Comparison of ENCODE assay signal across 9 cellular contexts in genomic region chr11:118728112-118728511, GRCh38. TPM values are rescaled to one million over a fixed set of nuclear protein-coding genes. Genes with fewer than 3 reads are reported as not detected.
DNase-seq lines count a peak whose midpoint lies in the region; TF ChIP-seq lines count a peak whose summit lies in the region.
"Not testable (repeated sequence)": the region's sequence is repeated elsewhere in the genome, so short reads cannot be mapped to it uniquely, and the experiment has no call there.
"Had no signal": no experiment of that assay in that cellular context is flagged by ENCODE, and none has a peak within 500 bp of the region (broad histone marks: within the 10 kb centered on the region; RNA-seq: fewer than 3 reads in every experiment).

No MANE protein-coding gene starts in this region.

- not testable (repeated sequence) for H3K27me3 ChIP-seq in H9 (ENCODE audit: insufficient read depth, low read length); MM.1S (replicated peaks; ENCODE audit: insufficient read depth, low read length); SK-N-SH (ENCODE audit: insufficient read depth)

- not testable (repeated sequence) for H3K4ac ChIP-seq in H9 (ENCODE audit: low read depth, low read length)

- not testable (repeated sequence) for H3K36me3 Mint-ChIP-seq in CD14-positive monocyte; chondrocyte (ENCODE audit: low read depth); neural crest cell (ENCODE audit: low read depth)
- H3K36me3 Mint-ChIP-seq in H9 (ENCODE audit: insufficient read depth in 1 of 3, low read depth in 3 of 3) (peaks cover 45 to 67% (median 47%) of the 10 kb centered on the region in 3 experiments), glutamatergic neuron (ENCODE audit: unreplicated experiment) (peaks cover 18% of the 10 kb centered on the region)

- not testable (repeated sequence) for H3K56ac ChIP-seq in H9 (ENCODE audit: insufficient read length, low read depth, low read length)

- H3K27ac ChIP-seq in H9 (ENCODE audit: insufficient read length, low read depth, low read length); MM.1S (ENCODE audit: low read length); SK-N-SH (ENCODE audit: low read depth in 2 of 2, low read length in 1 of 2): not testable (repeated sequence)

- H3K79me1 ChIP-seq in H9 (ENCODE audit: insufficient read depth, low read depth, low read length, poor library complexity, severe bottlenecking): not testable (repeated sequence)

- no CpG with 5 or more reads among the region's 10 CpGs for WGBS in H9 (ENCODE audit: extremely low coverage, insufficient read length, low lambda C conversion rate)
- WGBS in SK-N-SH (ENCODE audit: low lambda C conversion rate): 85% methylated on average over 10 of the region's 10 CpGs

- not testable (repeated sequence) for H3K9me3 ChIP-seq in H9 (ENCODE audit: control insufficient read depth, low read depth, low read length); MM.1S (replicated peaks; ENCODE audit: insufficient read depth, low read length); SK-N-SH

- H2BK120ac ChIP-seq in H9 (ENCODE audit: low read depth, low read length, poor library complexity, severe bottlenecking): not testable (repeated sequence)

- not testable (repeated sequence) for H3K9ac ChIP-seq in H9 (ENCODE audit: extremely low read depth, insufficient read length, low read length); MM.1S (ENCODE audit: low read length); SK-N-SH

- CTCF ChIA-PET in SK-N-SH (lab: Yijun Ruan, JAX): not testable (repeated sequence)

- H3K27ac Mint-ChIP-seq in CD14-positive monocyte; chondrocyte (ENCODE audit: unreplicated experiment); neural crest cell (ENCODE audit: unreplicated experiment): not testable (repeated sequence)
- H3K27ac Mint-ChIP-seq in H9: peak overlapping the region in 2 of 3 experiments; percentile 98 to 99; a peak in 4 of 7 replicates
- peak overlapping the region; percentile 55 for H3K27ac Mint-ChIP-seq in glutamatergic neuron (ENCODE audit: unreplicated experiment)

- H2BK15ac ChIP-seq in H9 (ENCODE audit: low read depth, low read length): not testable (repeated sequence)

- POLR2A ChIA-PET in SK-N-SH (lab: Yijun Ruan, JAX): not testable (repeated sequence)

- H3K23me2 ChIP-seq in H9 (ENCODE audit: insufficient read length, low read depth, low read length, poor library complexity, severe bottlenecking): not testable (repeated sequence)

- TF ChIP-seq EP300 in SK-N-SH (IDR thresholded peaks at IDR 0.05; ENCODE audit: borderline replicate concordance in 1 of 2, low read depth in 1 of 2, low read length in 1 of 2): not testable (repeated sequence)

- H3T11ph ChIP-seq in H9 (ENCODE audit: low read length): not testable (repeated sequence)

- H3K27me3 Mint-ChIP-seq in CD14-positive monocyte (ENCODE audit: low read depth in 3 of 3): peaks cover 16 to 38% (median 32%) of the 10 kb centered on the region in 3 donors
- not testable (repeated sequence) for H3K27me3 Mint-ChIP-seq in H9 (ENCODE audit: low read depth); glutamatergic neuron (ENCODE audit: unreplicated experiment)
- H3K27me3 Mint-ChIP-seq in chondrocyte (ENCODE audit: low read depth): peaks cover 40% of the 10 kb centered on the region
- H3K27me3 Mint-ChIP-seq in neural crest cell (ENCODE audit: low read depth): peaks cover 53% of the 10 kb centered on the region

- H3K9me2 ChIP-seq in MM.1S (replicated peaks; ENCODE audit: insufficient read depth, low read length); SK-N-SH: not testable (repeated sequence)

- H2AK5ac ChIP-seq in H9 (ENCODE audit: insufficient read length, low read length): not testable (repeated sequence)

- peak; percentile 63 for TF ChIP-seq CTCF in CD14-positive monocyte (IDR thresholded peaks at IDR 0.05)
- peak; percentile 69 for TF ChIP-seq CTCF in H9 (conservative IDR thresholded peaks at IDR 0.05)
- 0 out of 2 replicates have a peak, but pooled peaks have one; percentile 3 for TF ChIP-seq CTCF in MM.1S (IDR thresholded peaks at IDR 0.05; ENCODE audit: low read length)
- TF ChIP-seq CTCF in SK-N-SH (IDR thresholded peaks at IDR 0.05): peak; percentile 15; the same call in 1 of the 2 replicates
- peak; percentile 33 for TF ChIP-seq CTCF in chondrocyte (IDR thresholded peaks at IDR 0.05)
- peak; percentile 49 for TF ChIP-seq CTCF in glutamatergic neuron (IDR thresholded peaks at IDR 0.05; ENCODE audit: partially characterized antibody, unreplicated experiment)
- peak; percentile 31 for TF ChIP-seq CTCF in neural crest cell (conservative IDR thresholded peaks at IDR 0.05)

- TF ChIP-seq RAD21 in SK-N-SH (IDR thresholded peaks at IDR 0.05; ENCODE audit: low read length): not testable (repeated sequence)

- intact Hi-C loops in CD14-positive monocyte (cut with micrococcal nuclease): not testable (repeated sequence)

- H3K23ac ChIP-seq in H9 (ENCODE audit: insufficient read length, low read depth, low read length): not testable (repeated sequence)

- not testable (repeated sequence) for DNase-seq in CD14-positive monocyte (ENCODE audit: low spot score); H9; MM.1S; SK-N-SH; chondrocyte (ENCODE audit: low spot score); glutamatergic neuron; neural crest cell (ENCODE audit: low read depth, low spot score)

- not testable (repeated sequence) for H4K91ac ChIP-seq in H9 (ENCODE audit: insufficient read length, low read depth, low read length)

- H3K4me1 ChIP-seq in H9 (ENCODE audit: insufficient read depth, low read length); MM.1S (ENCODE audit: low read length); SK-N-SH (ENCODE audit: control insufficient read depth in 1 of 2, insufficient read depth in 2 of 2, low read depth in 1 of 2, low read length in 1 of 2): not testable (repeated sequence)

- not testable (repeated sequence) for H3K4me1 Mint-ChIP-seq in CD14-positive monocyte; chondrocyte (ENCODE audit: low read depth); glutamatergic neuron (ENCODE audit: low read depth, unreplicated experiment)
- H3K4me1 Mint-ChIP-seq in H9: peaks cover 46 to 65% of the 10 kb centered on the region in 2 experiments
- H3K4me1 Mint-ChIP-seq in neural crest cell: peaks cover 11% of the 10 kb centered on the region

- H4K20me1 ChIP-seq in H9 (ENCODE audit: control insufficient read depth, insufficient read depth, insufficient read length); MM.1S (ENCODE audit: insufficient read depth, low read length); SK-N-SH (ENCODE audit: insufficient read depth): not testable (repeated sequence)

- H3K36me3 ChIP-seq in MM.1S (replicated peaks; ENCODE audit: insufficient read depth, low read length); SK-N-SH (replicated peaks in 1 of 2; ENCODE audit: control insufficient read depth in 1 of 2, insufficient read depth in 2 of 2, low read length in 1 of 2): not testable (repeated sequence)

- not testable (repeated sequence) for H2BK12ac ChIP-seq in H9 (ENCODE audit: insufficient read length, low read depth, low read length)

- not testable (repeated sequence) for H3K14ac ChIP-seq in H9 (ENCODE audit: insufficient read depth, low read length)

- H3K79me2 ChIP-seq in H9 (ENCODE audit: insufficient read depth, low read length); MM.1S (ENCODE audit: low read length); SK-N-SH (ENCODE audit: insufficient read depth): not testable (repeated sequence)

- H2AFZ ChIP-seq in H9 (ENCODE audit: low read length); MM.1S (ENCODE audit: low read length); SK-N-SH (ENCODE audit: low read depth): not testable (repeated sequence)

- not testable (repeated sequence) for H3K4me3 Mint-ChIP-seq in CD14-positive monocyte; chondrocyte (ENCODE audit: unreplicated experiment); glutamatergic neuron (ENCODE audit: unreplicated experiment); neural crest cell
- H3K4me3 Mint-ChIP-seq in H9: peak overlapping the region in 1 of 2 experiments; percentile 98; a peak in 2 of 5 replicates

- H3K4me2 ChIP-seq in H9 (ENCODE audit: insufficient read depth, insufficient read length, low read length); MM.1S (ENCODE audit: low read depth, low read length); SK-N-SH: not testable (repeated sequence)

- H3K9me3 Mint-ChIP-seq in CD14-positive monocyte; chondrocyte (ENCODE audit: low read depth); glutamatergic neuron (ENCODE audit: unreplicated experiment); neural crest cell: not testable (repeated sequence)
- peaks cover 34% of the 10 kb centered on the region in 2 experiments for H3K9me3 Mint-ChIP-seq in H9

- not testable (repeated sequence) for H2BK5ac ChIP-seq in H9 (ENCODE audit: insufficient read length, low read length)

- not testable (repeated sequence) for H3K18ac ChIP-seq in H9 (ENCODE audit: insufficient read length, low read depth, low read length)

- not testable (repeated sequence) for H3F3A ChIP-seq in MM.1S (ENCODE audit: insufficient read depth, low read length); SK-N-SH (replicated peaks; ENCODE audit: insufficient read depth)

- not testable (repeated sequence) for H4K8ac ChIP-seq in H9 (replicated peaks; ENCODE audit: insufficient read length, low read depth, low read length)

- H3K4me3 ChIP-seq in MM.1S (ENCODE audit: low read length); SK-N-SH (ENCODE audit: low read depth in 2 of 2, low read length in 1 of 2): not testable (repeated sequence)

- H2BK20ac ChIP-seq in H9 (ENCODE audit: low read depth, low read length, poor library complexity, severe bottlenecking): not testable (repeated sequence)

- not testable (repeated sequence) for H4K5ac ChIP-seq in H9 (ENCODE audit: insufficient read length, low read depth, low read length)

RNA-seq across cellular contexts. Expression of gene TREH, which starts 48.7 kb away (rescaled TPM):
- not detected for polyA plus RNA-seq in CD14-positive monocyte
- total RNA-seq in H9 (2021): not detected in 2 replicates
- not detected in 2 replicates for polyA plus RNA-seq in SK-N-SH (2012; rRNA removed)
- polyA plus RNA-seq in SK-N-SH (2012; cell fraction: cytosol; rRNA removed): not detected in 2 replicates
- not detected in 2 replicates for polyA plus RNA-seq in SK-N-SH (2012; cell fraction: nucleus; rRNA removed)
- total RNA-seq in chondrocyte: not detected in 3 replicates
- total RNA-seq in glutamatergic neuron (ENCODE audit: unreplicated experiment): not detected
- total RNA-seq in neural crest cell: not detected in 2 replicates
- total RNA-seq: CD4-positive, CD25-positive, alpha-beta regulatory T cell; Right ventricle myocardium inferior had no signal
- polyA plus RNA-seq: CD4-positive, CD25-positive, alpha-beta regulatory T cell had no signal

Comparison
In these comparisons a context has a peak if more than half of its experiments do, and no peak if none do; other contexts are left out.
1. CTCF ChIP-seq: peak in every context shown above with its lines; median percentile 69 in H9; 63 in CD14-positive monocyte; 49 in glutamatergic neuron; 33 in chondrocyte; 31 in neural crest cell; 15 in SK-N-SH; 3 in MM.1S.